8 cellular contexts compared by ENCODE assay signal in the genomic region with DNA sequence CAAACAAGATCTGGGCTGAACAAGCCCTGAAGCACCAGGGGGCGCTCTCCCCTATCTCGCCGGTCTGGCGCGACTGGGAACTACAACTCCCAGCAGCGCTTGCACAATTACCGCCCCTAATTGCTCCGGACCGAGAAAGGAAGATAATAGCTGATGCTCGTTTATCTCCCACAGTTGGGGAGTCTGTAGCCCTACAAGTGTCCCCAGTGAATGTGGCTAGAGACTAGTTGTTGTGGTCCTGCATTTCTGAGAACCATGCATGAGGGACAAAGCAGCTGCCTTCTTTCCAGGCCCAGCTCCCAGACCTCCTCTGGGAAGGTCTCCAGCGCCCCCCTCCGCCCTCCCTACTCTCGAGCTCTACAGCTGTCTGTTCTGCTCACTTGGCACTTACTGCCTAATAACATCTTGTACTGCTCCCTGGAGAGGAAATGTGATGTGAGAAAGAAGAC. TPM values are rescaled to one million over a fixed set of nuclear protein-coding genes. Genes with fewer than 3 reads are reported as not detected.
DNase-seq lines count a peak whose midpoint lies in the region; ATAC-seq and TF ChIP-seq lines count a peak whose summit lies in the region.

No MANE protein-coding gene starts in this region.

- peaks cover 20 to 24% of the 10 kb centered on the region in 2 donors for H3K4me1 ChIP-seq in ascending aorta
- H3K4me1 ChIP-seq in rectal smooth muscle tissue (ENCODE audit: control insufficient read depth, insufficient read depth, low read length) = peaks cover 5% of the 10 kb centered on the region
- H3K4me1 ChIP-seq in vagina = peaks cover 18% of the 10 kb centered on the region

- H3K9ac ChIP-seq in rectal smooth muscle tissue (ENCODE audit: low read length) = no peak overlapping the region

- no peaks in the 10 kb centered on the region for H3K9me3 ChIP-seq in ascending aorta
- H3K9me3 ChIP-seq in vagina = no peaks in the 10 kb centered on the region

- no peak for TF ChIP-seq POLR2A in vagina (IDR thresholded peaks at IDR 0.05)

- H3K27me3 ChIP-seq in ascending aorta (no peaks in the 10 kb centered on the region), rectal smooth muscle tissue (ENCODE audit: control insufficient read depth, insufficient read depth, low read length) (no peaks in the 10 kb centered on the region), vagina (no peaks in the 10 kb centered on the region)

- peak; percentile 90 for DNase-seq in G401 (ENCODE audit: low spot score)
- peak; percentile 40 for DNase-seq in NCI-H2029 treated with DMSO at 0.1 percent for 48 hours (lab: John Stamatoyannopoulos, UW)
- DNase-seq in T-helper 22 cell (ENCODE audit: low read depth) = peak; percentile 72
- peak; percentile 39 to 93 for DNase-seq in ascending aorta (ENCODE audit: low spot score in 2 of 2)
- DNase-seq in hippocampal formation (lab: John Stamatoyannopoulos, UW) = peak; percentile 95 to 97
- DNase-seq in vagina (ENCODE audit: extremely low spot score in 2 of 2) = no peak

- H3K36me3 ChIP-seq in ascending aorta (no peaks in the 10 kb centered on the region), rectal smooth muscle tissue (ENCODE audit: control insufficient read depth, insufficient read depth, low read length) (no peaks in the 10 kb centered on the region), vagina (no peaks in the 10 kb centered on the region)

- peak; percentile 84 for ATAC-seq in HG02759 (IDR thresholded peaks at IDR 0.05; ENCODE audit: unreplicated experiment)

- H3K4me3 ChIP-seq in ascending aorta (peak overlapping the region; percentile 28 to 62), rectal smooth muscle tissue (ENCODE audit: low read length) (peak overlapping the region; percentile 64), vagina (peak overlapping the region; percentile 33 to 36)

- intact Hi-C loops in ascending aorta (cut with DNase I) = loop anchor here (1.0 to 5.0 kb wide), 3 partner anchors 27 to 36 kb away; partner anchors contain the start of gene NRXN2
- intact Hi-C loops in vagina (cut with DNase I) = no loop called here

- in situ Hi-C loops in G401 (cut with HindIII; ENCODE audit: low sequenced_read_pairs) = no loop called here

- TF ChIP-seq CTCF in ascending aorta (IDR thresholded peaks at IDR 0.05) = peak; percentile 88 to 92 (median 91)
- peak; percentile 66 to 92 (median 86) for TF ChIP-seq CTCF in vagina (IDR thresholded peaks at IDR 0.05)

- peak overlapping the region; percentile 78 to 89 for H3K27ac ChIP-seq in ascending aorta
- peak overlapping the region; percentile 62 for H3K27ac ChIP-seq in rectal smooth muscle tissue (ENCODE audit: low read depth, low read length)
- H3K27ac ChIP-seq in vagina = peak overlapping the region; percentile 77

RNA-seq across cellular contexts. Expression of gene NRXN2, which starts 34.4 kb away (rescaled TPM):
- 16.7 and 24.1 TPM in 2 replicates for total RNA-seq in G401 (2014; rRNA removed; shearing (Covaris generic))
- total RNA-seq in ascending aorta = 26.0 TPM
- total RNA-seq in vagina = 16.9 TPM

RNA-seq across cellular contexts. Expression of gene RASGRP2, which starts 55.4 kb away (rescaled TPM):
- total RNA-seq in G401 (2014; rRNA removed; shearing (Covaris generic)) = 0.62 and 1.9 TPM in 2 replicates
- total RNA-seq in ascending aorta (44.2 TPM), vagina (27.5 TPM)

Comparison
In these comparisons a context has a peak if more than half of its experiments do, and no peak if none do; other contexts are left out.
1. DNase-seq: peak in G401 (single experiment), NCI-H2029 treated with DMSO at 0.1 percent for 48 hours (single experiment), T-helper 22 cell (single experiment), ascending aorta (2 of 2) and hippocampal formation (2 of 2); none in vagina (0 of 2).
2. Peak in every context shown above with its lines, with median percentiles within 50 percentile points of each other: H3K27ac ChIP-seq and H3K4me3 ChIP-seq.